Comparison of ENCODE assay signal across 22 cellular contexts in the genomic region with DNA sequence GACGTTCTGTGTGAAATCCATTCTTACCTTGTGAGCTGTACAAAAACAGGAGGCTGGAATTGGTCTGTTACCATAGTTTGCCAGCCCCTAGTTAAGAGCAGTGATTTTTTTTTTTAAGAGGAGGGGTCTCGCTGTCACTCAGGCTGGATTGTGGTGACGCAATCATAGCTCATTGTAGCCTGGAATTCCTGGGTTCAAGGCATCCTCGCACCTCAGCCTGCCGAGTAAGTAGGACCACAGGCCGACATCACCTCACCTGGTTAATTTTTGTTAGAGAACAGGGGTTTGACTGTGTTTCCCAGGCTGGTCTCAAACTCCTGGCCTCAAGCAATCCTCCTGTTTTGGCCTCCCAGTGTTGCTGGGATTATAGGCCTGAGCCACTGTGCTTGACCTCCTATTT. TPM values are rescaled to one million over a fixed set of nuclear protein-coding genes. Genes with fewer than 3 reads are reported as not detected.
A peak's percentile ranks its signal among the peaks of the same experiment; 100 is the strongest.
DNase-seq lines count a peak whose midpoint lies in the region; ATAC-seq and TF ChIP-seq lines count a peak whose summit lies in the region.
"Had no signal": no experiment of that assay in that cellular context is flagged by ENCODE, and none has a peak within 500 bp of the region (broad histone marks: within the 10 kb centered on the region; RNA-seq: fewer than 3 reads in every experiment).

No MANE protein-coding gene starts in this region.

- peaks cover 18% of the 10 kb centered on the region for H3K36me3 Mint-ChIP-seq in CD4-positive, CD25-positive, alpha-beta regulatory T cell
- H3K36me3 Mint-ChIP-seq in GM23338 (ENCODE audit: low read depth): peaks cover 60% of the 10 kb centered on the region

- no peak overlapping the region for H2AFZ ChIP-seq in GM23338
- H2AFZ ChIP-seq in Loucy (ENCODE audit: low read length): no peak overlapping the region

- no peak overlapping the region for H3K9ac ChIP-seq in Loucy (ENCODE audit: low read depth, low read length, poor library complexity, severe bottlenecking)
- H3K9ac ChIP-seq: SK-N-SH had no signal

- intact Hi-C loops in sciatic nerve (cut with DNase I): loop anchor here (1.0 kb wide), 1 partner anchor 29 kb away; no protein-coding TSS in a partner anchor

- H3K4me2 ChIP-seq in GM23338: peak overlapping the region; percentile 95
- peak overlapping the region; percentile 34 for H3K4me2 ChIP-seq in Loucy (ENCODE audit: low read depth, low read length, poor library complexity, severe bottlenecking)
- H3K4me2 ChIP-seq: SK-N-SH had no signal

- TF ChIP-seq EP300 in upper lobe of left lung (IDR thresholded peaks at IDR 0.05): no peak

- H3K9me3 Mint-ChIP-seq in CD4-positive, CD25-positive, alpha-beta regulatory T cell: no peaks in the 10 kb centered on the region
- no peaks in the 10 kb centered on the region for H3K9me3 Mint-ChIP-seq in GM23338

- H3K9me2 ChIP-seq in GM23338 (ENCODE audit: insufficient read depth) (no peaks in the 10 kb centered on the region), Loucy (replicated peaks; ENCODE audit: low read depth, low read length) (no peaks in the 10 kb centered on the region)
- H3K9me2 ChIP-seq: SK-N-SH had no signal

- TF ChIP-seq CTCF in GM23338 (conservative IDR thresholded peaks at IDR 0.05; ENCODE audit: low read depth in 2 of 2) (no peak), Loucy (conservative IDR thresholded peaks at IDR 0.05; ENCODE audit: low read length) (no peak), upper lobe of left lung (IDR thresholded peaks at IDR 0.05) (no peak), coronary artery (IDR thresholded peaks at IDR 0.05) (no peak)

- peaks cover 82% of the 10 kb centered on the region for H3K4me1 ChIP-seq in CD4-positive, CD25-positive, alpha-beta regulatory T cell (ENCODE audit: control insufficient read depth, insufficient read depth, low read length, poor library complexity, severe bottlenecking)
- H3K4me1 ChIP-seq in GM23338 (ENCODE audit: insufficient read depth) (peaks cover 50% of the 10 kb centered on the region), Loucy (ENCODE audit: insufficient read depth, low read length, poor library complexity, severe bottlenecking) (peaks cover 22% of the 10 kb centered on the region), upper lobe of left lung (peaks cover 12 to 60% (median 31%) of the 10 kb centered on the region in 4 donors)

- TF ChIP-seq POLR2A in upper lobe of left lung (IDR thresholded peaks at IDR 0.05): no peak

- no peak overlapping the region for H3K27ac Mint-ChIP-seq in CD4-positive, CD25-positive, alpha-beta regulatory T cell
- no peak overlapping the region for H3K27ac Mint-ChIP-seq in GM23338

- H3K36me3 ChIP-seq in CD4-positive, CD25-positive, alpha-beta regulatory T cell (ENCODE audit: control insufficient read depth, insufficient read depth, low read length): no peaks in the 10 kb centered on the region
- peaks cover 11% of the 10 kb centered on the region; the same call in 1 of the 2 replicates for H3K36me3 ChIP-seq in GM23338 (ENCODE audit: insufficient read depth)
- no peaks in the 10 kb centered on the region for H3K36me3 ChIP-seq in Loucy (ENCODE audit: insufficient read depth, low read length)
- H3K36me3 ChIP-seq in upper lobe of left lung: no peaks in the 10 kb centered on the region

- H3K27me3 Mint-ChIP-seq in CD4-positive, CD25-positive, alpha-beta regulatory T cell: no peaks in the 10 kb centered on the region
- peaks cover 4% of the 10 kb centered on the region for H3K27me3 Mint-ChIP-seq in GM23338 (ENCODE audit: insufficient read depth, low read depth, poor library complexity)

- no peak overlapping the region for H3K27ac ChIP-seq in CD4-positive, CD25-positive, alpha-beta regulatory T cell (ENCODE audit: insufficient read depth, low read length, poor library complexity, severe bottlenecking)
- H3K27ac ChIP-seq in GM23338 (ENCODE audit: low read depth) (peak overlapping the region; percentile 55; the same call in 1 of the 2 replicates), upper lobe of left lung (no peak overlapping the region), coronary artery (no peak overlapping the region)
- H3K27ac ChIP-seq: C4-2B, HL-60 had no signal

- DNase-seq in CD4-positive, CD25-positive, alpha-beta regulatory T cell: no peak
- DNase-seq in GM23338 (ENCODE audit: low spot score): no peak
- no peak for DNase-seq in upper lobe of left lung
- DNase-seq in sciatic nerve (ENCODE audit: low spot score): no peak
- DNase-seq in coronary artery (ENCODE audit: low spot score): no peak
- DNase-seq: DMS79 treated with DMSO at 0.1 percent for 48 hours; Kasumi-1; MG63; NCI-H1417; NCI-H187 treated with DMSO at 0.1 percent for 48 hours; NCI-H2107; NCI-H2227 treated with DMSO at 0.1 percent for 48 hours; NCI-H510A treated with DMSO at 0.1 percent for 48 hours; NCI-H748 treated with DMSO at 0.1 percent for 48 hours; NK-92 treated with Interleukin-12 subunit alpha and Interleukin-12 subunit beta, amount 100 ng/mL, for 24 hours; SIG-M5; SK-N-SH had no signal

- no peaks in the 10 kb centered on the region for H3K9me3 ChIP-seq in CD4-positive, CD25-positive, alpha-beta regulatory T cell (ENCODE audit: control insufficient read depth in 2 of 2, low read length in 2 of 2)
- H3K9me3 ChIP-seq in Loucy (ENCODE audit: insufficient read depth, low read depth, low read length) (no peaks in the 10 kb centered on the region), iPS-18c (ENCODE audit: control insufficient read depth, insufficient read depth, low read length) (no peaks in the 10 kb centered on the region), upper lobe of left lung (no peaks in the 10 kb centered on the region)
- H3K9me3 ChIP-seq: HAP-1, MG63, SK-N-SH had no signal

- H3K4me1 Mint-ChIP-seq in CD4-positive, CD25-positive, alpha-beta regulatory T cell: peaks cover 38 to 98% (median 60%) of the 10 kb centered on the region in 4 donors
- peaks cover 46% of the 10 kb centered on the region for H3K4me1 Mint-ChIP-seq in GM23338

- no peaks in the 10 kb centered on the region for H3K27me3 ChIP-seq in CD4-positive, CD25-positive, alpha-beta regulatory T cell (ENCODE audit: control insufficient read depth, insufficient read depth, low read length)
- H3K27me3 ChIP-seq in GM23338 (ENCODE audit: insufficient read depth) (no peaks in the 10 kb centered on the region), Loucy (ENCODE audit: insufficient read depth, low read length, poor library complexity, severe bottlenecking) (no peaks in the 10 kb centered on the region), upper lobe of left lung (no peaks in the 10 kb centered on the region)
- H3K27me3 ChIP-seq: MG63 had no signal

- H3K4me3 Mint-ChIP-seq in CD4-positive, CD25-positive, alpha-beta regulatory T cell: peak overlapping the region in 2 of 4 donors; percentile 22 to 25
- H3K4me3 Mint-ChIP-seq in GM23338: peak overlapping the region; percentile 96

- H3F3A ChIP-seq in GM23338 (replicated peaks; ENCODE audit: low read depth) (no peaks in the 10 kb centered on the region), Loucy (ENCODE audit: low read depth) (no peaks in the 10 kb centered on the region)

- ATAC-seq in CD4-positive, CD25-positive, alpha-beta regulatory T cell (ENCODE audit: low read depth in 2 of 2): no peak
- ATAC-seq in GM23338 (no peak), upper lobe of left lung (ENCODE audit: low FRiP score in 2 of 2) (no peak), sciatic nerve (no peak)

- 83 to 86% methylated on average over 3 to 6 of the region's 6 CpGs for WGBS in upper lobe of left lung, 2 donors

- H3K4me3 ChIP-seq in CD4-positive, CD25-positive, alpha-beta regulatory T cell (ENCODE audit: low read depth, low read length): peak overlapping the region; percentile 44
- H3K4me3 ChIP-seq in GM23338 (peak overlapping the region; percentile 94), Loucy (ENCODE audit: low read length, poor library complexity, severe bottlenecking) (no peak overlapping the region), iPS-18c (ENCODE audit: insufficient read depth, low read depth, low read length) (peak overlapping the region; percentile 26; the same call in 1 of the 2 replicates), upper lobe of left lung (no peak overlapping the region), coronary artery (no peak overlapping the region)
- H3K4me3 ChIP-seq: HAP-1, MG63 had no signal

- H3K79me2 ChIP-seq in GM23338 (replicated peaks; ENCODE audit: insufficient read depth) (peaks cover 100% of the 10 kb centered on the region), Loucy (ENCODE audit: insufficient read depth, low read length) (peaks cover 100% of the 10 kb centered on the region)

- H4K20me1 ChIP-seq in GM23338 (replicated peaks; ENCODE audit: insufficient read depth) (peaks cover 75% of the 10 kb centered on the region), Loucy (ENCODE audit: insufficient read depth, low read length, poor library complexity, severe bottlenecking) (peaks cover 75% of the 10 kb centered on the region)

TF ChIP-seq in GM23338, 12 proteins besides CTCF, POLR2A, EP300 and RAD21 (continues in another document):
- TF ChIP-seq EZH2phosphoT487 (IDR thresholded peaks at IDR 0.05; ENCODE audit: unreplicated experiment): no peak
- no peak for TF ChIP-seq POLR2AphosphoS5 (IDR thresholded peaks at IDR 0.05; ENCODE audit: low read depth)
- TF ChIP-seq, protein P1, sequence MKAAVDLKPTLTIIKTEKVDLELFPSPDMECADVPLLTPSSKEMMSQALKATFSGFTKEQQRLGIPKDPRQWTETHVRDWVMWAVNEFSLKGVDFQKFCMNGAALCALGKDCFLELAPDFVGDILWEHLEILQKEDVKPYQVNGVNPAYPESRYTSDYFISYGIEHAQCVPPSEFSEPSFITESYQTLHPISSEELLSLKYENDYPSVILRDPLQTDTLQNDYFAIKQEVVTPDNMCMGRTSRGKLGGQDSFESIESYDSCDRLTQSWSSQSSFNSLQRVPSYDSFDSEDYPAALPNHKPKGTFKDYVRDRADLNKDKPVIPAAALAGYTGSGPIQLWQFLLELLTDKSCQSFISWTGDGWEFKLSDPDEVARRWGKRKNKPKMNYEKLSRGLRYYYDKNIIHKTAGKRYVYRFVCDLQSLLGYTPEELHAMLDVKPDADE (IDR thresholded peaks at IDR 0.05): no peak
- TF ChIP-seq ZNF331 (CRISPR knock-in tag; IDR thresholded peaks at IDR 0.05; ENCODE audit: low read depth): no peak
- no peak for TF ChIP-seq JUNB (IDR thresholded peaks at IDR 0.05; ENCODE audit: unreplicated experiment)
- TF ChIP-seq EZH2 (IDR thresholded peaks at IDR 0.05; ENCODE audit: low read depth, unreplicated experiment): no peak
- no peak for TF ChIP-seq CREB1 (CRISPR knock-in tag; IDR thresholded peaks at IDR 0.05; ENCODE audit: low read depth)

RNA-seq across cellular contexts. Expression of a gene that starts 7.5 kb away (rescaled TPM):
- total RNA-seq in CD4-positive, CD25-positive, alpha-beta regulatory T cell: 101 TPM
- polyA plus RNA-seq in CD4-positive, CD25-positive, alpha-beta regulatory T cell: 10 to 100 TPM; 19.5 to 26.5 (median 22.7) TPM
- 305 and 329 TPM in 2 replicates for total RNA-seq in GM23338 (2014; rRNA removed; shearing (Covaris generic))
- 48.7 and 62.2 TPM in 2 replicates for polyA plus RNA-seq in GM23338 (2016; fragmentation: Nextera tagmentation; extraction: Ambion mirVana)
- total RNA-seq in upper lobe of left lung (100 to 1,000 TPM in 1 of 6 donors, 10 to 100 TPM in 5; 56.8 to 117 (median 68.1) TPM), sciatic nerve (97.2 TPM)

Comparison
In these comparisons a context has a peak if more than half of its experiments do, and no peak if none do; other contexts are left out.
1. H3K4me3 ChIP-seq: peak in CD4-positive, CD25-positive, alpha-beta regulatory T cell (single experiment), GM23338 (single experiment) and iPS-18c (single experiment); none in Loucy (single experiment), upper lobe of left lung (0 of 4) and coronary artery (single experiment).